In the genomic region with DNA sequence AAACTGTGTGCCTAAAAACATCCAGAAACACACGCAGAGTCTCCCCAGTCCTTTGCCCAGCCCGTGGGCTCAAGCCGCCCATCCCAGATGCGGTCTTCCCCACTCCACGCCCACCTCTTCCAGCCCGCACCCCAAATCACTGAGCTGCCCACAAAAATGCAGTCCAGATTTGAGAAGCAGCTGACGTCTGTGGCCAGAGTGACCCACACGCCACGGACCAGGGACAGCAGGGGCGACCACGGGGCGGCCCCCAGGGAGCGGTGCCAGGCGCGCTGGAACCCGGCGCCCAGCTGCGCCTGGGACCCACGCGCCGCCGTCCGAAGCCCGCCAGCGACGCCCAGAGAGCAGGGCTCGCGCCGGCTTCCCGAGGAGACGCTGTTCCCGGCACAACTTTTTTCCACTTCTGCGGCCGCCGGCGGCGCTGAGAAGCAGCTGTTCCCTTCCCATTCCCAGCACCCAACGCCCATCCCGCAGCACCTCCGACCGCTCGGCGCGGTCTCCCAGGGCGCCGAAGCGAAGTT, we compare ENCODE assay signal across 8 cellular contexts. TPM values are rescaled to one million over a fixed set of nuclear protein-coding genes. Genes with fewer than 3 reads are reported as not detected.
A peak's percentile ranks its signal among the peaks of the same experiment; 100 is the strongest.
DNase-seq lines count a peak whose midpoint lies in the region; ATAC-seq and TF ChIP-seq lines count a peak whose summit lies in the region.

No MANE protein-coding gene starts in this region.

- TF ChIP-seq CTCF in neutrophil (IDR thresholded peaks at IDR 0.05) = no peak

- H3K36me3 ChIP-seq in HUES48 (ENCODE audit: control insufficient read depth, insufficient read depth, low read length) (peaks cover 18% of the 10 kb centered on the region; the same call in 1 of the 2 replicates), neutrophil (no peaks in the 10 kb centered on the region)

- peak; percentile 18 for DNase-seq in DMS53 treated with DMSO at 0.1 percent for 48 hours (lab: John Stamatoyannopoulos, UW; ENCODE audit: unreplicated experiment)
- DNase-seq in activated CD8-positive, alpha-beta T cell treated with anti-CD3 and anti-CD28 coated beads, Interleukin-2, amount 10 ng/mL, durations not matched to agents 7 days and 5 days = no peak
- DNase-seq in glomerular visceral epithelial cell (ENCODE audit: extremely low spot score) = peak; percentile 66
- DNase-seq in ecto neural progenitor cell (ENCODE audit: low spot score) = no peak

- peaks cover 23% of the 10 kb centered on the region for H3K4me1 ChIP-seq in HUES48 (ENCODE audit: control insufficient read depth, insufficient read depth, low read length)
- peaks cover 15 to 18% of the 10 kb centered on the region in 2 experiments for H3K4me1 ChIP-seq in neutrophil (ENCODE audit: control insufficient read depth in 1 of 2, insufficient read depth in 1 of 2, low read depth in 1 of 2, low read length in 1 of 2)

- H3K27me3 ChIP-seq in HUES48 (ENCODE audit: control insufficient read depth, insufficient read depth, low read length) (no peaks in the 10 kb centered on the region), neutrophil (peaks cover 89% of the 10 kb centered on the region)

- CTCF ChIA-PET in activated CD8-positive, alpha-beta T cell treated with anti-CD3 and anti-CD28 coated beads, Interleukin-2, amount 10 ng/mL, durations not matched to agents 7 days and 5 days (lab: Charles Lee) = interaction anchor here (2.1 kb wide), 1 partner anchor 485 kb away, joined by 4 read pairs; no protein-coding TSS in a partner anchor

- H3K4me3 ChIP-seq in HUES48 (ENCODE audit: low read depth, low read length) (peak overlapping the region; percentile 89), neutrophil (ENCODE audit: low read depth in 1 of 2, low read length in 1 of 2) (peak overlapping the region; percentile 56 to 62)

- H3K27me3 Mint-ChIP-seq in activated CD8-positive, alpha-beta T cell treated with anti-CD3 and anti-CD28 coated beads, Interleukin-2, amount 10 ng/mL, durations not matched to agents 7 days and 5 days (ENCODE audit: low read depth) = peaks cover 50% of the 10 kb centered on the region

- H3K27ac ChIP-seq in HUES48 (ENCODE audit: low read depth, low read length) (peak overlapping the region; percentile 85), neutrophil (no peak overlapping the region)

- no peak overlapping the region for H3K27ac Mint-ChIP-seq in activated CD8-positive, alpha-beta T cell treated with anti-CD3 and anti-CD28 coated beads, Interleukin-2, amount 10 ng/mL, durations not matched to agents 7 days and 5 days

- peaks cover 11% of the 10 kb centered on the region for H3K4me1 Mint-ChIP-seq in activated CD8-positive, alpha-beta T cell treated with anti-CD3 and anti-CD28 coated beads, Interleukin-2, amount 10 ng/mL, durations not matched to agents 7 days and 5 days (ENCODE audit: low read depth)

- POLR2A ChIA-PET in activated CD8-positive, alpha-beta T cell treated with anti-CD3 and anti-CD28 coated beads, Interleukin-2, amount 10 ng/mL, durations not matched to agents 7 days and 5 days (lab: Charles Lee) = no interaction called here

- H3K9me3 ChIP-seq in HUES48 (ENCODE audit: control insufficient read depth, insufficient read depth, low read length) (no peaks in the 10 kb centered on the region), neutrophil (no peaks in the 10 kb centered on the region)

- ATAC-seq in GM21390 (IDR thresholded peaks at IDR 0.05; ENCODE audit: unreplicated experiment) (peak; percentile 21), HG03457 (IDR thresholded peaks at IDR 0.05; ENCODE audit: unreplicated experiment) (no peak)
- peak; percentile 13 for ATAC-seq in activated CD8-positive, alpha-beta T cell treated with anti-CD3 and anti-CD28 coated beads, Interleukin-2, amount 10 ng/mL, durations not matched to agents 7 days and 5 days

- H3K9ac ChIP-seq in HUES48 (ENCODE audit: low read depth, low read length) = peak overlapping the region; percentile 67

- H3K9me3 Mint-ChIP-seq in activated CD8-positive, alpha-beta T cell treated with anti-CD3 and anti-CD28 coated beads, Interleukin-2, amount 10 ng/mL, durations not matched to agents 7 days and 5 days (ENCODE audit: insufficient read depth) = no peaks in the 10 kb centered on the region

- peak overlapping the region; percentile 65 for H3K4me3 Mint-ChIP-seq in activated CD8-positive, alpha-beta T cell treated with anti-CD3 and anti-CD28 coated beads, Interleukin-2, amount 10 ng/mL, durations not matched to agents 7 days and 5 days

- H3K36me3 Mint-ChIP-seq in activated CD8-positive, alpha-beta T cell treated with anti-CD3 and anti-CD28 coated beads, Interleukin-2, amount 10 ng/mL, durations not matched to agents 7 days and 5 days (ENCODE audit: low read depth) = no peaks in the 10 kb centered on the region

RNA-seq across cellular contexts. Expression of a gene that starts 0.7 kb away (rescaled TPM):
- total RNA-seq in activated CD8-positive, alpha-beta T cell treated with anti-CD3 and anti-CD28 coated beads, Interleukin-2, amount 10 ng/mL, durations not matched to agents 7 days and 5 days = under 1 TPM in 1 of 2 experiments, not detected in 1; 0.34 TPM

Comparison
In these comparisons a context has a peak if more than half of its experiments do, and no peak if none do; other contexts are left out.
1. DNase-seq: peak in DMS53 treated with DMSO at 0.1 percent for 48 hours (single experiment) and glomerular visceral epithelial cell (single experiment); none in activated CD8-positive, alpha-beta T cell treated with anti-CD3 and anti-CD28 coated beads, Interleukin-2, amount 10 ng/mL, durations not matched to agents 7 days and 5 days (single experiment) and ecto neural progenitor cell (single experiment).